In genomic region chr12:3097186-3097804, GRCh38 we compare ENCODE assay signal across 9 cellular contexts. TPM values are rescaled to one million over a fixed set of nuclear protein-coding genes. Genes with fewer than 3 reads are reported as not detected.
DNase-seq lines count a peak whose midpoint lies in the region; ATAC-seq and TF ChIP-seq lines count a peak whose summit lies in the region.
"Had no signal": no experiment of that assay in that cellular context is flagged by ENCODE, and none has a peak within 500 bp of the region (broad histone marks: within the 10 kb centered on the region; RNA-seq: fewer than 3 reads in every experiment).

No MANE protein-coding gene starts in this region.

- H3K27me3 Mint-ChIP-seq in Calu3 (ENCODE audit: unreplicated experiment): peaks cover 14% of the 10 kb centered on the region

- peak; percentile 8 for TF ChIP-seq POLR2A in ovary (IDR thresholded peaks at IDR 0.05)

- H3K4me1 ChIP-seq in ovary (ENCODE audit: insufficient read depth): peaks cover 14% of the 10 kb centered on the region

- H3K27me3 ChIP-seq in ovary (no peaks in the 10 kb centered on the region), H7 (ENCODE audit: control insufficient read depth, insufficient read depth, low read length) (no peaks in the 10 kb centered on the region)

- H3K9me3 Mint-ChIP-seq in Calu3 (ENCODE audit: low read depth, unreplicated experiment): no peaks in the 10 kb centered on the region

- ATAC-seq in SK-N-SH treated with all-trans-retinoic acid at 6 μM for 48 hours: peak; percentile 80
- no peak for ATAC-seq in HG03095 (IDR thresholded peaks at IDR 0.05; ENCODE audit: unreplicated experiment)
- no peak for ATAC-seq in HG03045 (IDR thresholded peaks at IDR 0.05; ENCODE audit: unreplicated experiment)

- intact Hi-C loops in Calu3 (cut with micrococcal nuclease; ENCODE audit: unreplicated experiment) (no loop called here), ovary (cut with DNase I) (no loop called here)

- H3K4me3 ChIP-seq in fibroblast of villous mesenchyme (ENCODE audit: low read depth, low read length): peak overlapping the region; percentile 7
- H3K4me3 ChIP-seq in ovary: peak overlapping the region; percentile 16
- no peak overlapping the region for H3K4me3 ChIP-seq in H7 (ENCODE audit: insufficient read depth, low read depth, low read length)
- H3K4me3 ChIP-seq: skin epidermis had no signal

- H3K4me1 Mint-ChIP-seq in Calu3 (ENCODE audit: low read depth, unreplicated experiment): peaks cover 10% of the 10 kb centered on the region

- H3K4me3 Mint-ChIP-seq in Calu3 (ENCODE audit: low read depth, unreplicated experiment): peak overlapping the region; percentile 10

- BruUV-seq in Calu3 (replicated peaks; lab: Mats Ljungman, UMichigan): no TSS peak

- DNase-seq in Calu3 (peak; percentile 49), fibroblast of villous mesenchyme (ENCODE audit: low read depth) (peak; percentile 92), ovary (peak; percentile 81 to 91 (median 89)), H7 (no peak), iPS-NIHi7 (ENCODE audit: extremely low spot score) (no peak)

- H3K27ac Mint-ChIP-seq in Calu3 (ENCODE audit: unreplicated experiment): no peak overlapping the region

- peak overlapping the region in 1 of 2 donors; percentile 82 for H3K27ac ChIP-seq in ovary

- no peaks in the 10 kb centered on the region for H3K9me3 ChIP-seq in ovary

- no peaks in the 10 kb centered on the region for H3K36me3 Mint-ChIP-seq in Calu3 (ENCODE audit: insufficient read depth, unreplicated experiment)

- TF ChIP-seq CTCF in Calu3 (IDR thresholded peaks at IDR 0.05; ENCODE audit: unreplicated experiment) (no peak), fibroblast of villous mesenchyme (IDR thresholded peaks at IDR 0.05; ENCODE audit: insufficient read depth, low read depth, low read length) (no peak), ovary (IDR thresholded peaks at IDR 0.05) (no peak)

- H3K36me3 ChIP-seq in ovary (no peaks in the 10 kb centered on the region), H7 (replicated peaks; ENCODE audit: control insufficient read depth, insufficient read depth, low read length) (no peaks in the 10 kb centered on the region; the same call in 1 of the 2 replicates)

- CTCF ChIA-PET in Calu3 (lab: Charles Lee): interaction anchor here (0.6 to 0.7 kb wide), 2 partner anchors 10 to 689 kb away, joined by 3 to 4 read pairs; no protein-coding TSS in a partner anchor

- no peak for TF ChIP-seq EP300 in ovary (IDR thresholded peaks at IDR 0.05)

- 1 to 2% (median 1%) methylated on average over 10 of the region's 10 CpGs for WGBS in ovary, 3 donors

TF ChIP-seq in SK-N-SH treated with all-trans-retinoic acid at 6 μM for 48 hours, 23 proteins besides CTCF, POLR2A, EP300 and RAD21:
- no peak for TF ChIP-seq PPARA (CRISPR knock-in tag; IDR thresholded peaks at IDR 0.05; ENCODE audit: borderline replicate concordance)
- TF ChIP-seq PATZ1 (CRISPR knock-in tag; IDR thresholded peaks at IDR 0.05; ENCODE audit: borderline replicate concordance): 0 out of 2 replicates have a peak, but pooled peaks have one; percentile 52

RNA-seq across cellular contexts. Expression of gene TSPAN9, which starts 20.1 kb away (rescaled TPM):
- total RNA-seq in Calu3 (2022) (6.0 and 8.5 TPM in 2 replicates), fibroblast of villous mesenchyme (41.6 and 76.0 TPM in 2 replicates), ovary (10 to 100 TPM; 24.9 to 72.3 (median 55.7) TPM)
- polyA plus RNA-seq in ovary: 10 to 100 TPM; 44.3 to 60.5 TPM
- 20.5 and 22.4 TPM in 2 replicates for total RNA-seq in H7 (2014; rRNA removed; shearing (Covaris generic))

Comparison
In these comparisons a context has a peak if more than half of its experiments do, and no peak if none do; other contexts are left out.
1. DNase-seq: peak in Calu3 (single experiment), fibroblast of villous mesenchyme (single experiment) and ovary (5 of 5); none in H7 (single experiment) and iPS-NIHi7 (single experiment).